In genomic region chr14:60163741-60164140, GRCh38 we compare ENCODE assay signal across 8 cellular contexts. TPM values are rescaled to one million over a fixed set of nuclear protein-coding genes. Genes with fewer than 3 reads are reported as not detected.
DNase-seq lines count a peak whose midpoint lies in the region; ATAC-seq and TF ChIP-seq lines count a peak whose summit lies in the region.

No MANE protein-coding gene starts in this region.

- H3K27me3 ChIP-seq in left ventricle myocardium inferior (ENCODE audit: low read depth), result no peaks in the 10 kb centered on the region
- no peaks in the 10 kb centered on the region; the same call in 1 of the 2 replicates for H3K27me3 ChIP-seq in SJSA1 (replicated peaks)
- H3K27me3 ChIP-seq in iPS-18a (ENCODE audit: control insufficient read depth, insufficient read depth, low read length), result peaks cover 6% of the 10 kb centered on the region

- ATAC-seq in left ventricle myocardium superior, result no peak

- peak overlapping the region; percentile 97 for H3K4me3 ChIP-seq in left ventricle myocardium inferior
- H3K4me3 ChIP-seq in SJSA1, result peak overlapping the region; percentile 82
- peak overlapping the region; percentile 93 for H3K4me3 ChIP-seq in iPS-18a (ENCODE audit: low read length)

- peaks cover 2% of the 10 kb centered on the region for H3K27me3 Mint-ChIP-seq in type B pancreatic cell

- H3K36me3 ChIP-seq in left ventricle myocardium inferior, result no peaks in the 10 kb centered on the region
- H3K36me3 ChIP-seq in SJSA1, result peaks cover 18% of the 10 kb centered on the region
- no peaks in the 10 kb centered on the region for H3K36me3 ChIP-seq in iPS-18a (ENCODE audit: control insufficient read depth, low read depth, low read length)

- DNase-seq in left ventricle myocardium inferior, result no peak
- no peak for DNase-seq in left ventricle myocardium superior
- DNase-seq in SJSA1 (ENCODE audit: low read depth in 1 of 2, low spot score in 2 of 2), result no peak
- no peak for DNase-seq in type B pancreatic cell (ENCODE audit: extremely low spot score, unreplicated experiment)
- no peak for DNase-seq in A172 (ENCODE audit: low spot score)
- no peak for DNase-seq in ecto neural progenitor cell (ENCODE audit: low spot score)
- no peak for DNase-seq in GM10266 (ENCODE audit: extremely low spot score)

- peak overlapping the region; percentile 74 for H3K9ac ChIP-seq in iPS-18a (ENCODE audit: low read length)

- H3K4me1 Mint-ChIP-seq in type B pancreatic cell (ENCODE audit: unreplicated experiment), result peaks cover 22% of the 10 kb centered on the region

- H3K4me3 Mint-ChIP-seq in type B pancreatic cell, result peak overlapping the region; percentile 99

- no peak overlapping the region for H3K27ac Mint-ChIP-seq in type B pancreatic cell

- peaks cover 7% of the 10 kb centered on the region for H3K36me3 Mint-ChIP-seq in type B pancreatic cell

- peaks cover 50% of the 10 kb centered on the region for H3K4me1 ChIP-seq in left ventricle myocardium inferior
- H3K4me1 ChIP-seq in SJSA1 (replicated peaks), result peaks cover 23% of the 10 kb centered on the region
- peaks cover 9% of the 10 kb centered on the region for H3K4me1 ChIP-seq in iPS-18a (ENCODE audit: control insufficient read depth, low read depth, low read length)

- intact Hi-C loops in left ventricle myocardium inferior (cut with micrococcal nuclease) (no loop called here), left ventricle myocardium superior (cut with micrococcal nuclease) (no loop called here)

- H3K9me3 ChIP-seq in left ventricle myocardium inferior (replicated peaks) (no peaks in the 10 kb centered on the region), SJSA1 (replicated peaks) (no peaks in the 10 kb centered on the region), iPS-18a (ENCODE audit: control insufficient read depth, low read depth, low read length) (no peaks in the 10 kb centered on the region)

- no peaks in the 10 kb centered on the region for H3K9me3 Mint-ChIP-seq in type B pancreatic cell

- peak overlapping the region; percentile 95 for H3K27ac ChIP-seq in left ventricle myocardium inferior (replicated peaks)
- no peak overlapping the region for H3K27ac ChIP-seq in SJSA1
- H3K27ac ChIP-seq in iPS-18a (ENCODE audit: low read length), result no peak overlapping the region

- TF ChIP-seq CTCF in left ventricle myocardium inferior (IDR thresholded peaks at IDR 0.05; ENCODE audit: borderline replicate concordance) (no peak), type B pancreatic cell (conservative IDR thresholded peaks at IDR 0.05) (no peak), GM10266 (IDR thresholded peaks at IDR 0.05; ENCODE audit: control insufficient read depth, insufficient read depth, low read depth, missing control alignments) (no peak)

RNA-seq across cellular contexts. Expression of gene DHRS7, which starts 1.5 kb away (rescaled TPM):
- total RNA-seq in left ventricle myocardium inferior (29.5 TPM), left ventricle myocardium superior (34.2 TPM), type B pancreatic cell (ENCODE audit: low replicate concordance) (57.3 and 69.5 TPM in 2 replicates)
- 97.6 and 239 TPM in 2 replicates for total RNA-seq in SJSA1 (2014; rRNA removed; shearing (Covaris generic))
- 62.7 and 69.9 TPM in 2 replicates for total RNA-seq in A172 (2014; rRNA removed; shearing (Covaris generic))
